8 cellular contexts compared by ENCODE assay signal in genomic region chr7:39609462-39610149, GRCh38. TPM values are rescaled to one million over a fixed set of nuclear protein-coding genes. Genes with fewer than 3 reads are reported as not detected.
DNase-seq lines count a peak whose midpoint lies in the region; ATAC-seq and TF ChIP-seq lines count a peak whose summit lies in the region.

No MANE protein-coding gene starts in this region.

- ATAC-seq in esophagus mucosa (peak; percentile 42), HG02970 (IDR thresholded peaks at IDR 0.05; ENCODE audit: low FRiP score, unreplicated experiment) (no peak), GM21447 (IDR thresholded peaks at IDR 0.05; ENCODE audit: unreplicated experiment) (no peak), GM18870 (IDR thresholded peaks at IDR 0.05; ENCODE audit: unreplicated experiment) (no peak), HG03457 (IDR thresholded peaks at IDR 0.05; ENCODE audit: unreplicated experiment) (no peak)

- no peaks in the 10 kb centered on the region for H3K36me3 ChIP-seq in osteoblast (ENCODE audit: insufficient read depth, low read length)

- peaks cover 23% of the 10 kb centered on the region for H3K4me1 ChIP-seq in osteoblast (ENCODE audit: insufficient read depth, low read length)

- H2AFZ ChIP-seq in osteoblast (ENCODE audit: low read length) = peak overlapping the region; percentile 16

- H3K9me3 ChIP-seq in osteoblast (ENCODE audit: low read depth, low read length) = no peaks in the 10 kb centered on the region

- peak overlapping the region; percentile 55 for H3K27ac ChIP-seq in osteoblast (ENCODE audit: low read depth, low read length)

- H3K79me2 ChIP-seq in osteoblast (ENCODE audit: insufficient read depth, low read length) = no peaks in the 10 kb centered on the region

- no peaks in the 10 kb centered on the region for H4K20me1 ChIP-seq in osteoblast (ENCODE audit: insufficient read depth, low read length)

- H3K4me3 ChIP-seq in osteoblast (ENCODE audit: insufficient read depth, low read length) = peak overlapping the region; percentile 20

- no peak for TF ChIP-seq CTCF in osteoblast (IDR thresholded peaks at IDR 0.05; ENCODE audit: extremely low read depth, low read depth, low read length)

- H3K4me2 ChIP-seq in osteoblast (ENCODE audit: insufficient read depth, low read length) = peak overlapping the region; percentile 52

- H3K27me3 ChIP-seq in osteoblast (ENCODE audit: insufficient read depth, low read length) = no peaks in the 10 kb centered on the region

- peak; percentile 3 for DNase-seq in GM19238 (ENCODE audit: insufficient read length, low spot score)
- DNase-seq in SW480 (ENCODE audit: low spot score) = peak; percentile 40
- no peak for DNase-seq in osteoblast (ENCODE audit: insufficient read length, low spot score, missing footprints)

RNA-seq across cellular contexts. Expression of gene RALA, which starts 13.8 kb away (rescaled TPM):
- total RNA-seq in esophagus mucosa (48.2 TPM), osteoblast (38.4 and 44.5 TPM in 2 replicates)

RNA-seq across cellular contexts. Expression of gene YAE1, which starts 43.4 kb away (rescaled TPM):
- total RNA-seq in esophagus mucosa (12.0 TPM), osteoblast (29.0 and 32.7 TPM in 2 replicates)
